Comparison of ENCODE assay signal across 15 cellular contexts in the genomic region with DNA sequence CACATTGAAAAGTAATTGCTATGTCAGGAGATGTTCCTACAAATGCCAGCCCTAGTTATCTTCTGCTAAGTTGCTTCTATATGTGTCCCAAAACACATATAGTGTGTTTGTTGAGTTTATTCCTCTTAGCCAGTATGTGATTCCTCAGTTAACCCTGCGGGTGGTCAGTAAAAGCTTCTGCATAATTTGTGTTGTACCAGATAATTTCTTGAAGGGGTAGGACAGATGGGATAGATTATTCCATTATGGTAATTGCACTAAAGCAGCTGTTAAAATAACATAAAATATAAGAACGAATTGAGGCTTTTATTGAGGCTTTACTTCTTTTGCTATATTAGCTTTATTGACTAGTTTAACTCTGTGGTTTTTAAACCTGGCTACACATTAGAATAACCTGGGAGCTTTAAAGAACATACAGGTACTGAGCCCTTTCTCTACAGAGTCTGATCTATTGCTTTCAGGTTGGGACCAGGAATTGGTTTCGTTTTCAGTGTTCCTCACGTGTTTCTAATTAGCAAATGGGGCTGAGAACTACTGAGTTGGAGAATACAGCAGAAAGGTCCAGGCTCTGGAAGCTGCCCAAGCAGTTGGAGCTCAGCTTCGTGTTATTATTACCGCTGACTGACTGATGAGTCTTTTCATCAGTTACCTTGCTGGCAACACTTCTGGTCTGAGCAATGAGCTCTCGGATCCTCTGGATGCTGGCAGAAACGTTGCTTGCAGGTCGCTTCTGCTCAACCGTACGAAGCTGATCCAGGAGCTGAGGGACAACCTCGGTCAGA. TPM values are rescaled to one million over a fixed set of nuclear protein-coding genes. Genes with fewer than 3 reads are reported as not detected.
DNase-seq lines count a peak whose midpoint lies in the region; ATAC-seq and TF ChIP-seq lines count a peak whose summit lies in the region.
"Had no signal": no experiment of that assay in that cellular context is flagged by ENCODE, and none has a peak within 500 bp of the region (broad histone marks: within the 10 kb centered on the region; RNA-seq: fewer than 3 reads in every experiment).

No MANE protein-coding gene starts in this region.

- no peak for TF ChIP-seq POLR2A in gastrocnemius medialis (IDR thresholded peaks at IDR 0.05)

- no peak for ATAC-seq in T-helper 17 cell
- ATAC-seq in gastrocnemius medialis: no peak
- ATAC-seq in GM19463 (IDR thresholded peaks at IDR 0.05; ENCODE audit: unreplicated experiment): no peak
- ATAC-seq: activated naive CD4-positive, alpha-beta T cell treated with anti-CD3 and anti-CD28 coated beads, Interleukin-2, amount 50 U/mL, for 72 hours; left lung had no signal

- no peaks in the 10 kb centered on the region for H3K9me3 Mint-ChIP-seq in neural progenitor cell
- H3K9me3 Mint-ChIP-seq: activated naive CD4-positive, alpha-beta T cell treated with anti-CD3 and anti-CD28 coated beads, Interleukin-2, amount 50 U/mL, for 72 hours; IgD-negative memory B cell had no signal

- H3K27ac ChIP-seq in neural progenitor cell (no peak overlapping the region), gastrocnemius medialis (no peak overlapping the region)
- H3K27ac ChIP-seq: coronary artery, left lung, neutrophil had no signal

- H3K4me3 Mint-ChIP-seq in T-helper 17 cell (peak overlapping the region; percentile 64), neural progenitor cell (no peak overlapping the region)
- H3K4me3 Mint-ChIP-seq: IgD-negative memory B cell had no signal

- H3K27me3 ChIP-seq in neural progenitor cell: no peaks in the 10 kb centered on the region
- no peaks in the 10 kb centered on the region for H3K27me3 ChIP-seq in gastrocnemius medialis
- H3K27me3 ChIP-seq: left lung, neutrophil had no signal

- H3K4me1 Mint-ChIP-seq in T-helper 17 cell (peaks cover 3% of the 10 kb centered on the region), neural progenitor cell (no peaks in the 10 kb centered on the region)

- TF ChIP-seq CTCF in neural progenitor cell (IDR thresholded peaks at IDR 0.05) (no peak), gastrocnemius medialis (IDR thresholded peaks at IDR 0.05 in 4 of 5, conservative IDR thresholded peaks at IDR 0.05 in 1 of 5) (no peak)

- DNase-seq in EL: peak; percentile 46
- DNase-seq in NCI-H1694 (lab: John Stamatoyannopoulos, UW): peak; percentile 94
- no peak for DNase-seq in T-helper 17 cell
- DNase-seq in neural progenitor cell (ENCODE audit: low spot score): no peak
- no peak for DNase-seq in gastrocnemius medialis
- no peak for DNase-seq in NCI-H510A treated with DMSO at 0.1 percent for 48 hours (lab: John Stamatoyannopoulos, UW)
- DNase-seq: left lung; NK-92 treated with Interleukin-12 subunit alpha and Interleukin-12 subunit beta, amount 100 ng/mL, for 24 hours; stimulated activated CD4-positive, alpha-beta T cell treated with anti-CD3 and anti-CD28 coated beads, Interleukin-12 subunit alpha, Interleukin-12 subunit beta, amount 100 ng/mL, for 4 hours; stimulated activated CD8-positive, alpha-beta memory T cell treated with anti-CD3 and anti-CD28 coated beads, Interleukin-4, amount 100 ng/mL, for 48 hours had no signal

- intact Hi-C loops in gastrocnemius medialis (cut with DNase I; ENCODE audit: low total_unique reads): no loop called here

- H3K4me2 ChIP-seq in neural progenitor cell: no peak overlapping the region

- no peaks in the 10 kb centered on the region for H3K4me1 ChIP-seq in neural progenitor cell
- H3K4me1 ChIP-seq in gastrocnemius medialis: no peaks in the 10 kb centered on the region
- H3K4me1 ChIP-seq: left lung had no signal

- H3K27me3 Mint-ChIP-seq in T-helper 17 cell (peaks cover 18% of the 10 kb centered on the region), neural progenitor cell (ENCODE audit: insufficient read depth, low read depth) (no peaks in the 10 kb centered on the region)
- H3K27me3 Mint-ChIP-seq: IgD-negative memory B cell had no signal

- no peaks in the 10 kb centered on the region for H3K79me2 ChIP-seq in neural progenitor cell (ENCODE audit: low read depth)

- H3K36me3 ChIP-seq in neural progenitor cell: no peaks in the 10 kb centered on the region
- H3K36me3 ChIP-seq in gastrocnemius medialis: no peaks in the 10 kb centered on the region
- H3K36me3 ChIP-seq: neutrophil had no signal

- H3K36me3 Mint-ChIP-seq in T-helper 17 cell (ENCODE audit: low read depth) (no peaks in the 10 kb centered on the region), neural progenitor cell (no peaks in the 10 kb centered on the region)
- H3K36me3 Mint-ChIP-seq: activated naive CD4-positive, alpha-beta T cell treated with anti-CD3 and anti-CD28 coated beads, Interleukin-2, amount 50 U/mL, for 72 hours had no signal

- no peaks in the 10 kb centered on the region for H4K20me1 ChIP-seq in neural progenitor cell (ENCODE audit: low read depth)

- no peaks in the 10 kb centered on the region for H3F3A ChIP-seq in neural progenitor cell (ENCODE audit: low read depth)

- no peak overlapping the region for H3K9ac ChIP-seq in neural progenitor cell

- H3K4me3 ChIP-seq in neural progenitor cell (no peak overlapping the region), gastrocnemius medialis (no peak overlapping the region)
- H3K4me3 ChIP-seq: coronary artery, left lung had no signal

- no peak overlapping the region for H3K27ac Mint-ChIP-seq in T-helper 17 cell
- H3K27ac Mint-ChIP-seq in neural progenitor cell: no peak overlapping the region
- H3K27ac Mint-ChIP-seq: activated naive CD4-positive, alpha-beta T cell treated with anti-CD3 and anti-CD28 coated beads, Interleukin-2, amount 50 U/mL, for 72 hours; IgD-negative memory B cell had no signal

- in situ Hi-C loops in gastrocnemius medialis (cut with MboI; ENCODE audit: low sequenced_read_pairs in 4 of 4): no loop called here

- no peaks in the 10 kb centered on the region for H3K9me3 ChIP-seq in T-helper 17 cell (ENCODE audit: control insufficient read depth, low read length, poor library complexity, severe bottlenecking)
- H3K9me3 ChIP-seq in neural progenitor cell (ENCODE audit: low read depth): no peaks in the 10 kb centered on the region
- H3K9me3 ChIP-seq in gastrocnemius medialis: no peaks in the 10 kb centered on the region
- H3K9me3 ChIP-seq: left lung, neutrophil had no signal

- peak overlapping the region; percentile 2 for H2AFZ ChIP-seq in neural progenitor cell (replicated peaks)

RNA-seq across cellular contexts. Expression of a gene that starts 56.9 kb away (rescaled TPM):
- total RNA-seq in T-helper 17 cell: 1 to 10 TPM in 1 of 2 donors, under 1 TPM in 1; 0.50 to 3.9 TPM
- total RNA-seq in neural progenitor cell (ENCODE audit: low replicate concordance): 14.1 and 32.2 TPM in 2 replicates
- total RNA-seq in gastrocnemius medialis: 1 to 10 TPM in 2 of 4 donors, under 1 TPM in 2; 0.58 to 3.9 (median 1.1) TPM

RNA-seq across cellular contexts. Expression of a gene that starts 57.1 kb away (rescaled TPM):
- total RNA-seq in T-helper 17 cell: 10 to 100 TPM; 26.5 to 32.9 TPM
- total RNA-seq in neural progenitor cell (ENCODE audit: low replicate concordance): 24.1 and 49.0 TPM in 2 replicates
- total RNA-seq in gastrocnemius medialis: 10 to 100 TPM in 2 of 4 donors, 1 to 10 TPM in 2; 6.1 to 14.7 (median 10.0) TPM

Comparison
In these comparisons a context has a peak if more than half of its experiments do, and no peak if none do; other contexts are left out.
1. DNase-seq: peak in EL (single experiment) and NCI-H1694 (single experiment); none in T-helper 17 cell (0 of 3), neural progenitor cell (single experiment), gastrocnemius medialis (0 of 2) and NCI-H510A treated with DMSO at 0.1 percent for 48 hours (single experiment).